In genomic region chr1:41003127-41003639, GRCh38 we compare ENCODE assay signal across 1 cellular context.
TF ChIP-seq lines count a peak whose summit lies in the region.

No MANE protein-coding gene starts in this region.

TF ChIP-seq in endothelial cell of umbilical vein, 7 proteins besides CTCF, POLR2A, EP300 and RAD21:
- no peak for TF ChIP-seq GATA2 (IDR thresholded peaks at IDR 0.05; ENCODE audit: insufficient read depth, insufficient read length, low read depth, low read length)
- TF ChIP-seq JUN (IDR thresholded peaks at IDR 0.05; ENCODE audit: borderline replicate concordance, insufficient read depth, insufficient read length, low read depth), result no peak
- TF ChIP-seq FOS (IDR thresholded peaks at IDR 0.05; ENCODE audit: borderline replicate concordance, insufficient read depth, low read length), result no peak
- TF ChIP-seq, protein P1, sequence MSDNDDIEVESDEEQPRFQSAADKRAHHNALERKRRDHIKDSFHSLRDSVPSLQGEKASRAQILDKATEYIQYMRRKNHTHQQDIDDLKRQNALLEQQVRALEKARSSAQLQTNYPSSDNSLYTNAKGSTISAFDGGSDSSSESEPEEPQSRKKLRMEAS (IDR thresholded peaks at IDR 0.05; ENCODE audit: insufficient read depth, insufficient read length), result no peak
- TF ChIP-seq POLR2AphosphoS5 (IDR thresholded peaks at IDR 0.05; ENCODE audit: insufficient read depth, low read depth, low read length), result no peak
- TF ChIP-seq MYC (IDR thresholded peaks at IDR 0.05; ENCODE audit: low read depth, low read length), result no peak
- no peak for TF ChIP-seq EZH2 (IDR thresholded peaks at IDR 0.05; ENCODE audit: borderline replicate concordance, low read depth, low read length, severe bottlenecking)
TF ChIP-seq in endothelial cell of umbilical vein: peak in this region for 0.
